ENCODE assay signal across 8 cellular contexts in genomic region chr3:195542691-195543641, GRCh38. TPM values are rescaled to one million over a fixed set of nuclear protein-coding genes. Genes with fewer than 3 reads are reported as not detected.
DNase-seq lines count a peak whose midpoint lies in the region; ATAC-seq and TF ChIP-seq lines count a peak whose summit lies in the region.

Gene PPP1R2 (minus strand): TSS chr3:195543325. CDS start chr3:195543025, 300 bp downstream.

- H3K36me3 Mint-ChIP-seq in activated CD8-positive, alpha-beta T cell treated with anti-CD3 and anti-CD28 coated beads for 36 hours (ENCODE audit: low read depth), result peaks cover 22% of the 10 kb centered on the region

- H3K9me3 ChIP-seq in duodenal mucosa (ENCODE audit: control insufficient read depth in 1 of 2, low read length in 2 of 2), result no peaks in the 10 kb centered on the region
- H3K9me3 ChIP-seq in lower lobe of right lung, result no peaks in the 10 kb centered on the region

- peak; percentile 98 for DNase-seq in CD1c-positive myeloid dendritic cell (ENCODE audit: extremely low spot score)
- peak; percentile 98 for DNase-seq in NCI-H82 (lab: John Stamatoyannopoulos, UW)
- peak; percentile 94 for DNase-seq in activated CD8-positive, alpha-beta T cell treated with anti-CD3 and anti-CD28 coated beads for 36 hours
- DNase-seq in lower lobe of right lung, result peak; percentile 94
- peak; percentile 82 to 92 (median 84) for DNase-seq in stimulated activated CD4-positive, alpha-beta T cell treated with anti-CD3 and anti-CD28 coated beads, TNF-alpha, amount 100 ng/mL, for 1 hour (ENCODE audit: low read depth in 3 of 3, low spot score in 1 of 3)

- H3K27ac Mint-ChIP-seq in activated CD8-positive, alpha-beta T cell treated with anti-CD3 and anti-CD28 coated beads for 36 hours, result peak within 1 kb of the TSS; percentile 89

- H3K27ac ChIP-seq in duodenal mucosa (ENCODE audit: low read depth, low read length) (peak within 1 kb of the TSS; percentile 94), lower lobe of right lung (peak within 1 kb of the TSS; percentile 94)

- POLR2A ChIA-PET in activated CD8-positive, alpha-beta T cell treated with anti-CD3 and anti-CD28 coated beads for 36 hours (lab: Charles Lee), result interaction anchor here (0.7 to 4.7 kb wide), 12 partner anchors 8 to 1056 kb away, joined by 3 to 34 read pairs (median 4); partner anchors contain the start of genes ACAP2, APOD, ATP13A3 and TNK2

- intact Hi-C loops in activated CD8-positive, alpha-beta T cell treated with anti-CD3 and anti-CD28 coated beads for 36 hours (cut with micrococcal nuclease), result no loop called here
- intact Hi-C loops in lower lobe of right lung (cut with DNase I), result no loop called here

- H3K4me3 ChIP-seq in duodenal mucosa (ENCODE audit: low read depth in 1 of 2, low read length in 2 of 2) (peak within 1 kb of the TSS; percentile 90), lower lobe of right lung (peak within 1 kb of the TSS; percentile 88)

- peak; percentile 61 for ATAC-seq in GM19438 (IDR thresholded peaks at IDR 0.05; ENCODE audit: low read depth, unreplicated experiment)
- peak; percentile 69 for ATAC-seq in HG03571 (IDR thresholded peaks at IDR 0.05; ENCODE audit: unreplicated experiment)
- ATAC-seq in activated CD8-positive, alpha-beta T cell treated with anti-CD3 and anti-CD28 coated beads for 36 hours, result peak; percentile 87
- peak; percentile 98 to 99 for ATAC-seq in lower lobe of right lung

- H3K4me1 Mint-ChIP-seq in activated CD8-positive, alpha-beta T cell treated with anti-CD3 and anti-CD28 coated beads for 36 hours (ENCODE audit: low read depth), result peaks cover 57% of the 10 kb centered on the region

- H3K4me1 ChIP-seq in duodenal mucosa (ENCODE audit: control insufficient read depth in 1 of 2, insufficient read depth in 2 of 2, low read length in 2 of 2) (peaks cover 57 to 70% of the 10 kb centered on the region in 2 donors), lower lobe of right lung (peaks cover 64% of the 10 kb centered on the region)

- H3K27me3 Mint-ChIP-seq in activated CD8-positive, alpha-beta T cell treated with anti-CD3 and anti-CD28 coated beads for 36 hours, result no peaks in the 10 kb centered on the region

- peak within 1 kb of the TSS; percentile 88 to 94 for H3K9ac ChIP-seq in duodenal mucosa (ENCODE audit: low read depth in 1 of 2, low read length in 2 of 2)

- H3K36me3 ChIP-seq in duodenal mucosa (ENCODE audit: control insufficient read depth in 1 of 2, insufficient read depth in 2 of 2, low read length in 2 of 2), result peaks cover 0 to 3% of the 10 kb centered on the region in 2 donors
- H3K36me3 ChIP-seq in lower lobe of right lung, result no peaks in the 10 kb centered on the region

- no peak for TF ChIP-seq CTCF in activated CD8-positive, alpha-beta T cell treated with anti-CD3 and anti-CD28 coated beads for 36 hours (IDR thresholded peaks at IDR 0.05)
- TF ChIP-seq CTCF in lower lobe of right lung (IDR thresholded peaks at IDR 0.05), result no peak

- H3K4me3 Mint-ChIP-seq in activated CD8-positive, alpha-beta T cell treated with anti-CD3 and anti-CD28 coated beads for 36 hours, result peak within 1 kb of the TSS; percentile 83

- no peaks in the 10 kb centered on the region for H3K9me3 Mint-ChIP-seq in activated CD8-positive, alpha-beta T cell treated with anti-CD3 and anti-CD28 coated beads for 36 hours

- CTCF ChIA-PET in activated CD8-positive, alpha-beta T cell treated with anti-CD3 and anti-CD28 coated beads for 36 hours (lab: Charles Lee), result interaction anchor here (0.6 to 3.0 kb wide), 7 partner anchors 10 to 636 kb away, joined by 3 to 21 read pairs (median 5); partner anchors contain the start of gene XXYLT1

- no peaks in the 10 kb centered on the region for H3K27me3 ChIP-seq in duodenal mucosa (ENCODE audit: control insufficient read depth in 1 of 2, insufficient read depth in 2 of 2, low read length in 2 of 2)
- no peaks in the 10 kb centered on the region for H3K27me3 ChIP-seq in lower lobe of right lung (ENCODE audit: low read depth)

RNA-seq across cellular contexts. Expression of gene PPP1R2, which starts in this region (rescaled TPM):
- 10 to 100 TPM; 86.7 to 89.0 TPM for total RNA-seq in activated CD8-positive, alpha-beta T cell treated with anti-CD3 and anti-CD28 coated beads for 36 hours
- 51.8 TPM for total RNA-seq in lower lobe of right lung

Comparison
In these comparisons a context has a peak if more than half of its experiments do, and no peak if none do; other contexts are left out.
1. Peak in every context shown above with its lines: DNase-seq, ATAC-seq, H3K4me3 ChIP-seq and H3K27ac ChIP-seq.